1 cellular context compared by ENCODE assay signal in the genomic region with DNA sequence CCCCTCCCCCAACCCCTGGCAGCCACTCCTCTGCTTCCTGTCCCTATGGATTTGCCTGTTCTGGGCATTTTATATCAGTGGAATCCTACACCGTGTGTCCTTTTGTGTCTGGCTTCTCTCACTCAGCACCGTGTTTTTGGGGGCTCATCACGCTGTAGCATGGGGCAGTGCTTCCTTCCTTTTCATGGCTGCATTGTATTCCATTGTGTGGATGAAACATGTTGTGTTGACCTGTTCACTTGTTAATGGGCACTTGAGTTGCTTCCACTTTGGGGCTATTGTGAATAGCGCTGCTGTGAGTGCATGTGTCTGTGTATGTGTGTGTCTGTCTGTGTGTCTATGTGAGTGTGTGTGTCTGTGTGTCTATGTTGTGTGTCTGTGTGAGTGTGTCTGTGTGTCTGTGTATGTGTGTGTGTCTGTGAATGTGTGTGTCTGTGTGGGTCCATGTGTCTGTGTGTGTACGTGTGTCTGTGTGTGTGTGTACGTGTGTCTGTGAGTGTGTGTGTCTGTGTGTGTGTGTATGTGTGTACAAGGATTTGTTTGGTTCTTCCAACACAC.
TF ChIP-seq lines count a peak whose summit lies in the region.

No MANE protein-coding gene starts in this region.

TF ChIP-seq in GM12878, 131 proteins besides CTCF, POLR2A, EP300 and RAD21:
- TF ChIP-seq SIX5 (IDR thresholded peaks at IDR 0.05; ENCODE audit: low read depth, low read length, severe bottlenecking) = no peak
- TF ChIP-seq TCF3 (IDR thresholded peaks at IDR 0.05; ENCODE audit: borderline replicate concordance, insufficient read depth, low read depth, low read length) = no peak
- 0 out of 2 replicates have a peak, but pooled peaks have one; percentile 56 for TF ChIP-seq HDGF (IDR thresholded peaks at IDR 0.05)
